12 cellular contexts compared by ENCODE assay signal in genomic region chr4:88690355-88690754, GRCh38. TPM values are rescaled to one million over a fixed set of nuclear protein-coding genes. Genes with fewer than 3 reads are reported as not detected.
DNase-seq lines count a peak whose midpoint lies in the region; TF ChIP-seq lines count a peak whose summit lies in the region.
"Had no signal": no experiment of that assay in that cellular context is flagged by ENCODE, and none has a peak within 500 bp of the region (broad histone marks: within the 10 kb centered on the region; RNA-seq: fewer than 3 reads in every experiment).

No MANE protein-coding gene starts in this region.

- no peak overlapping the region for H3K4me3 ChIP-seq in choroid plexus epithelial cell (ENCODE audit: low read depth, low read length)

- TF ChIP-seq CTCF in choroid plexus epithelial cell (conservative IDR thresholded peaks at IDR 0.05; ENCODE audit: low read depth, low read length): no peak

- DNase-seq in COLO829 (ENCODE audit: low spot score): peak; percentile 17
- DNase-seq in M059J (ENCODE audit: low read depth): peak; percentile 35
- peak; percentile 33 for DNase-seq in choroid plexus epithelial cell (ENCODE audit: low read depth)
- DNase-seq in kidney tubule cell (ENCODE audit: low spot score): peak; percentile 57
- DNase-seq in NCI-H82 treated with DMSO at 0.1 percent for 48 hours (lab: John Stamatoyannopoulos, UW; ENCODE audit: unreplicated experiment): no peak
- DNase-seq in NCI-H2107 (lab: John Stamatoyannopoulos, UW): no peak
- no peak for DNase-seq in mesenteric fat pad (ENCODE audit: low spot score)
- no peak for DNase-seq in pons (ENCODE audit: low spot score)
- DNase-seq: activated CD4-positive, alpha-beta T cell treated with anti-CD3 and anti-CD28 coated beads for 48 hours; CD8-positive, alpha-beta memory T cell; NCI-H2081 treated with DMSO at 0.1 percent for 48 hours; occipital lobe had no signal

RNA-seq across cellular contexts. Expression of gene NAP1L5, which starts 7.3 kb away (rescaled TPM):
- total RNA-seq in M059J (2014; rRNA removed; shearing (Covaris generic)): 8.4 and 13.8 TPM in 2 replicates
- 6.5 TPM for total RNA-seq in mesenteric fat pad

Comparison
In these comparisons a context has a peak if more than half of its experiments do, and no peak if none do; other contexts are left out.
1. DNase-seq: peak in COLO829 (single experiment), M059J (single experiment), choroid plexus epithelial cell (single experiment) and kidney tubule cell (single experiment); none in NCI-H82 treated with DMSO at 0.1 percent for 48 hours (single experiment), NCI-H2107 (single experiment), mesenteric fat pad (single experiment) and pons (single experiment).